Comparison of ENCODE assay signal across 8 cellular contexts in the genomic region with DNA sequence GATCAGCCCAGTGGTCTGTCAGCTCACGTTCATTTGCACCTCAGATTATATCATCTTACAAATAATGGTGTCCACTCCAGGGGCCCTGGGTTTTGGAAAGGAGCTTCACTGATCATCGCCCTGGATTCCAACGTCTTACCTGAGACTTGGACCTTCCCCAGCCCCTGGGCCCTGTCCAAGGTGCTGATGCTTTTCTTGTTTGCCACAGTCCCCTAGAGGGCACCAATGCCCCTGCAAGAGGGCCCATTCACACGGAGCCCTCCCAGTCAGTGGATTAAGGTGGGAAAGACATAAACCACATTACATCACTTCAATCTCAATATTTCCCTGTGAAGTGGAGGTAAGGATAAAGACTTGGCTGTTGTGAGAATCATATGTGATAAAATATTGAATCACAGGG.
DNase-seq lines count a peak whose midpoint lies in the region; ATAC-seq, FAIRE-seq and TF ChIP-seq lines count a peak whose summit lies in the region.

No MANE protein-coding gene starts in this region.

- FAIRE-seq in GM12892 (lab: Jason Lieb, UNC), result peak; percentile 61

- no peaks in the 10 kb centered on the region for H3K9me3 ChIP-seq in RWPE2 (ENCODE audit: severe bottlenecking)

- H3K36me3 Mint-ChIP-seq in stimulated activated naive B cell treated with anti-CD40 and anti-IgM and Interleukin-4, amounts not matched to agents 10 μg/mL and 1 μg/mL and 100 μg/mL, for 72 hours, result no peaks in the 10 kb centered on the region

- no peaks in the 10 kb centered on the region for H3K36me3 ChIP-seq in RWPE2 (ENCODE audit: low read depth)

- H3K27me3 Mint-ChIP-seq in stimulated activated naive B cell treated with anti-CD40 and anti-IgM and Interleukin-4, amounts not matched to agents 10 μg/mL and 1 μg/mL and 100 μg/mL, for 72 hours, result peaks cover 0 to 18% of the 10 kb centered on the region in 2 donors

- H3K4me3 ChIP-seq in AG04449 (ENCODE audit: low read depth, low read length) (no peak overlapping the region), RWPE2 (ENCODE audit: severe bottlenecking) (no peak overlapping the region), fibroblast of villous mesenchyme (ENCODE audit: low read depth, low read length) (no peak overlapping the region)

- POLR2A ChIA-PET in AG04449 (lab: Yijun Ruan, JAX), result no interaction called here

- no peak for DNase-seq in AG04449 (ENCODE audit: low read depth, low spot score)
- DNase-seq in GM12892 (ENCODE audit: insufficient read length), result no peak
- DNase-seq in RWPE2 (ENCODE audit: low spot score), result no peak
- peak; percentile 20 for DNase-seq in fibroblast of villous mesenchyme (ENCODE audit: low read depth)
- no peak for DNase-seq in stimulated activated naive B cell treated with anti-CD40 and anti-IgM and Interleukin-4, amounts not matched to agents 10 μg/mL and 1 μg/mL and 100 μg/mL, for 72 hours
- DNase-seq in activated naive CD4-positive, alpha-beta T cell (lab: John Stamatoyannopoulos, UW), result no peak
- DNase-seq in NCI-H1436 treated with DMSO at 0.1 percent for 48 hours (lab: John Stamatoyannopoulos, UW), result no peak

- ATAC-seq in RWPE2 (ENCODE audit: low read depth) (0 out of 3 replicates have a peak, but pooled peaks have one; percentile 68), HG02884 (IDR thresholded peaks at IDR 0.05; ENCODE audit: unreplicated experiment) (no peak)
- peak; percentile 41 to 51 for ATAC-seq in stimulated activated naive B cell treated with anti-CD40 and anti-IgM and Interleukin-4, amounts not matched to agents 10 μg/mL and 1 μg/mL and 100 μg/mL, for 72 hours (replicated peaks)

- CTCF ChIA-PET in AG04449 (lab: Yijun Ruan, JAX), result no interaction called here

- no peaks in the 10 kb centered on the region for H3K9me3 Mint-ChIP-seq in stimulated activated naive B cell treated with anti-CD40 and anti-IgM and Interleukin-4, amounts not matched to agents 10 μg/mL and 1 μg/mL and 100 μg/mL, for 72 hours

- H3K4me1 Mint-ChIP-seq in stimulated activated naive B cell treated with anti-CD40 and anti-IgM and Interleukin-4, amounts not matched to agents 10 μg/mL and 1 μg/mL and 100 μg/mL, for 72 hours, result no peaks in the 10 kb centered on the region

- H3K27ac ChIP-seq in RWPE2 (ENCODE audit: poor library complexity, severe bottlenecking), result no peak overlapping the region

- no peak overlapping the region for H3K4me3 Mint-ChIP-seq in stimulated activated naive B cell treated with anti-CD40 and anti-IgM and Interleukin-4, amounts not matched to agents 10 μg/mL and 1 μg/mL and 100 μg/mL, for 72 hours

- TF ChIP-seq CTCF in AG04449 (IDR thresholded peaks at IDR 0.05; ENCODE audit: insufficient read depth, low read length, missing control alignments), result peak; percentile 38
- TF ChIP-seq CTCF in RWPE2 (IDR thresholded peaks at IDR 0.05; ENCODE audit: poor library complexity, severe bottlenecking), result peak; percentile 49
- peak; percentile 35 for TF ChIP-seq CTCF in fibroblast of villous mesenchyme (IDR thresholded peaks at IDR 0.05; ENCODE audit: insufficient read depth, low read depth, low read length)

- no peak overlapping the region for H3K27ac Mint-ChIP-seq in stimulated activated naive B cell treated with anti-CD40 and anti-IgM and Interleukin-4, amounts not matched to agents 10 μg/mL and 1 μg/mL and 100 μg/mL, for 72 hours

- TF ChIP-seq POLR2A in GM12892 (IDR thresholded peaks at IDR 0.05; ENCODE audit: low read depth, low read length), result no peak

- H3K27me3 ChIP-seq in RWPE2 (ENCODE audit: insufficient read depth, poor library complexity, severe bottlenecking), result no peaks in the 10 kb centered on the region

- H3K4me1 ChIP-seq in RWPE2 (ENCODE audit: insufficient read depth, poor library complexity, severe bottlenecking), result no peaks in the 10 kb centered on the region
